ENCODE assay signal across 1 cellular context in genomic region chr6:157267654-157268053, GRCh38.
TF ChIP-seq lines count a peak whose summit lies in the region.

No MANE protein-coding gene starts in this region.

TF ChIP-seq in GM23338, 12 proteins besides CTCF, POLR2A, EP300 and RAD21 (continued from another document):
- no peak for TF ChIP-seq ZNF462 (CRISPR knock-in tag; IDR thresholded peaks at IDR 0.05)
